In the genomic region with DNA sequence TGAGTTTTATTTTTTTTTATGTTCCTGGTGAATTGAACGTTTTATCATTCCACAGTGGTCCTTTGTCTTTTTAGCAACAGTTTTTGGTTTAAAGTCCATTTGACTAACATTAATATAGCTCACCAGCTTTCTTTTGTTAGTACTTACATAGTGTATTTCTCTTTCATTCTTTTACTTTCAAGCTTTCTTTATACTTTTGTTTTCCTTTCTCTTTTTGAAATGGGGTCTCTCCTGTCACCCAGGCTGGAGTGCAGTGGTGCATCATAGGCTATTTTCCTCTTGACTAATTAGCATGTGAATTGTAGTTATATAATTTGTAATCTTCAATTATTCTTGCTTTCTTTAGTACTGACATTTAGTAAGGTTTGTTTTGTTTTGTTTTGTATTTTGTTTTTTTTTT, we compare ENCODE assay signal across 18 cellular contexts. TPM values are rescaled to one million over a fixed set of nuclear protein-coding genes. Genes with fewer than 3 reads are reported as not detected.
A peak's percentile ranks its signal among the peaks of the same experiment; 100 is the strongest.
DNase-seq lines count a peak whose midpoint lies in the region; ATAC-seq and TF ChIP-seq lines count a peak whose summit lies in the region.
"Had no signal": no experiment of that assay in that cellular context is flagged by ENCODE, and none has a peak within 500 bp of the region (broad histone marks: within the 10 kb centered on the region; RNA-seq: fewer than 3 reads in every experiment).

No MANE protein-coding gene starts in this region.

- no peaks in the 10 kb centered on the region for H3K36me3 ChIP-seq in GM23338 (ENCODE audit: insufficient read depth)
- H3K36me3 ChIP-seq in HEK293 (ENCODE audit: control insufficient read depth in 2 of 2, insufficient read depth in 1 of 2, low read length in 2 of 2) = no peaks in the 10 kb centered on the region
- H3K36me3 ChIP-seq in neural progenitor cell = no peaks in the 10 kb centered on the region
- H3K36me3 ChIP-seq in psoas muscle (ENCODE audit: insufficient read depth in 1 of 2, low read depth in 1 of 2) = no peaks in the 10 kb centered on the region

- H3K79me2 ChIP-seq in GM23338 (replicated peaks; ENCODE audit: insufficient read depth) = no peaks in the 10 kb centered on the region
- no peaks in the 10 kb centered on the region for H3K79me2 ChIP-seq in neural progenitor cell (ENCODE audit: low read depth)

- H3K4me3 ChIP-seq in GM23338 (no peak overlapping the region), HEK293 (ENCODE audit: low read depth, low read length) (no peak overlapping the region), neural progenitor cell (no peak overlapping the region), psoas muscle (no peak overlapping the region)
- H3K4me3 ChIP-seq: A549; BLaER1 treated with 17β-estradiol and CSF1 and Interleukin-3, amounts not matched to agents 10 nM and 100 nM had no signal

- no peak overlapping the region for H2AFZ ChIP-seq in GM23338
- H2AFZ ChIP-seq in neural progenitor cell (replicated peaks) = no peak overlapping the region

- H3K4me1 ChIP-seq in GM23338 (ENCODE audit: insufficient read depth) (peaks cover 28% of the 10 kb centered on the region; the same call in 1 of the 2 replicates), HEK293 (ENCODE audit: control insufficient read depth, insufficient read depth, low read length) (no peaks in the 10 kb centered on the region), neural progenitor cell (peaks cover 22% of the 10 kb centered on the region), psoas muscle (peaks cover 9% of the 10 kb centered on the region)
- H3K4me1 ChIP-seq: A549, Caco-2 had no signal

- no peak for DNase-seq in GM23338 (ENCODE audit: low spot score)
- no peak for DNase-seq in neural progenitor cell (ENCODE audit: low spot score)
- no peak for DNase-seq in psoas muscle
- DNase-seq: AML-193; Caco-2; Calu3; CD4-positive, alpha-beta T cell; CD8-positive, alpha-beta T cell; DMS79 treated with DMSO at 0.1 percent for 48 hours; GF-D8 had no signal

- H4K20me1 ChIP-seq in GM23338 (replicated peaks; ENCODE audit: insufficient read depth) (no peaks in the 10 kb centered on the region), neural progenitor cell (ENCODE audit: low read depth) (no peaks in the 10 kb centered on the region)
- H4K20me1 ChIP-seq: BLaER1 treated with 17β-estradiol and CSF1 and Interleukin-3, amounts not matched to agents 10 nM and 100 nM had no signal

- H3K27me3 Mint-ChIP-seq in GM23338 (ENCODE audit: insufficient read depth, low read depth, poor library complexity) (peaks cover 9% of the 10 kb centered on the region), neural progenitor cell (ENCODE audit: insufficient read depth, low read depth) (peaks cover 36% of the 10 kb centered on the region)

- POLR2A ChIA-PET in HEK293 (lab: Yijun Ruan, JAX) = no interaction called here

- H3F3A ChIP-seq in GM23338 (replicated peaks; ENCODE audit: low read depth) = no peaks in the 10 kb centered on the region
- peaks cover 29% of the 10 kb centered on the region for H3F3A ChIP-seq in neural progenitor cell (ENCODE audit: low read depth)

- H3K27ac Mint-ChIP-seq in GM23338 = no peak overlapping the region
- no peak overlapping the region for H3K27ac Mint-ChIP-seq in neural progenitor cell
- H3K27ac Mint-ChIP-seq: B cell; CD4-positive, alpha-beta T cell; CD8-positive, alpha-beta T cell had no signal

- CTCF ChIA-PET in HEK293 (lab: Yijun Ruan, JAX) = interaction anchor here (1.2 kb wide), 1 partner anchor 26 kb away, joined by 3 read pairs; no protein-coding TSS in a partner anchor

- H3K27me3 ChIP-seq in GM23338 (ENCODE audit: insufficient read depth) = peaks cover 18% of the 10 kb centered on the region
- H3K27me3 ChIP-seq in neural progenitor cell = peaks cover 9% of the 10 kb centered on the region
- peaks cover 0 to 47% (median 11%) of the 10 kb centered on the region in 3 donors for H3K27me3 ChIP-seq in psoas muscle (ENCODE audit: insufficient read depth in 3 of 3, low read length in 2 of 3)

- no peak overlapping the region for H3K9ac ChIP-seq in neural progenitor cell
- H3K9ac ChIP-seq: BLaER1 treated with 17β-estradiol and CSF1 and Interleukin-3, amounts not matched to agents 10 nM and 100 nM had no signal

- H3K4me2 ChIP-seq in GM23338 (peak overlapping the region; percentile 75; the same call in 1 of the 2 replicates), neural progenitor cell (peak overlapping the region; percentile 8)
- H3K4me2 ChIP-seq: A549; BLaER1 treated with 17β-estradiol and CSF1 and Interleukin-3, amounts not matched to agents 10 nM and 100 nM had no signal

- H3K4me3 Mint-ChIP-seq in GM23338 (no peak overlapping the region), neural progenitor cell (no peak overlapping the region)
- H3K4me3 Mint-ChIP-seq: B cell; CD4-positive, alpha-beta T cell; CD8-positive, alpha-beta T cell had no signal

- no peaks in the 10 kb centered on the region for H3K9me2 ChIP-seq in GM23338 (ENCODE audit: insufficient read depth)

- intact Hi-C loops in psoas muscle (cut with DNase I) = no loop called here

- ATAC-seq in GM23338 (no peak), GM21526 (IDR thresholded peaks at IDR 0.05; ENCODE audit: low FRiP score, unreplicated experiment) (no peak), psoas muscle (no peak)
- ATAC-seq: A549; CD8-positive, alpha-beta T cell had no signal

- H3K9me3 Mint-ChIP-seq in GM23338 (peaks cover 10% of the 10 kb centered on the region), neural progenitor cell (peaks cover 5% of the 10 kb centered on the region)
- H3K9me3 Mint-ChIP-seq: CD4-positive, alpha-beta T cell; CD8-positive, alpha-beta T cell had no signal

- TF ChIP-seq CTCF in GM23338 (conservative IDR thresholded peaks at IDR 0.05; ENCODE audit: low read depth in 2 of 2) (no peak), HEK293 (tag by site-specific recombination; IDR thresholded peaks at IDR 0.05) (no peak), neural progenitor cell (IDR thresholded peaks at IDR 0.05) (no peak), psoas muscle (IDR thresholded peaks at IDR 0.05) (no peak)

- H3K4me1 Mint-ChIP-seq in GM23338 (peaks cover 28% of the 10 kb centered on the region), neural progenitor cell (peaks cover 19% of the 10 kb centered on the region)

- H3K27ac ChIP-seq in GM23338 (ENCODE audit: low read depth) (no peak overlapping the region), HEK293 (ENCODE audit: extremely low read depth, low read depth, low read length) (no peak overlapping the region), neural progenitor cell (no peak overlapping the region), psoas muscle (no peak overlapping the region)
- H3K27ac ChIP-seq: 22Rv1; A549; BLaER1 treated with 17β-estradiol and CSF1 and Interleukin-3, amounts not matched to agents 10 nM and 100 nM; C4-2B had no signal

- H3K9me3 ChIP-seq in HEK293 (ENCODE audit: control insufficient read depth, insufficient read depth, low read depth, low read length) (no peaks in the 10 kb centered on the region), neural progenitor cell (ENCODE audit: low read depth) (no peaks in the 10 kb centered on the region), psoas muscle (no peaks in the 10 kb centered on the region)
- H3K9me3 ChIP-seq: A549, Caco-2 had no signal

- H3K36me3 Mint-ChIP-seq in GM23338 (ENCODE audit: low read depth) (peaks cover 3% of the 10 kb centered on the region; the same call in 1 of the 3 replicates), neural progenitor cell (no peaks in the 10 kb centered on the region)
- H3K36me3 Mint-ChIP-seq: CD8-positive, alpha-beta T cell had no signal

- WGBS in psoas muscle, 3 donors = 81 to 87% (median 83%) methylated on average over 1 of the region's 1 CpG

TF ChIP-seq in HEK293, 187 proteins besides CTCF, POLR2A, EP300 and RAD21:
- TF ChIP-seq PRDM1 (tag by site-specific recombination; IDR thresholded peaks at IDR 0.05) (peak; percentile 94), ZNF677 (tag by site-specific recombination; IDR thresholded peaks at IDR 0.05) (no peak)
TF ChIP-seq in HEK293: peak in this region for 1.

RNA-seq across cellular contexts. Expression of a gene that starts 27.8 kb away (rescaled TPM):
- 0.12 TPM in 1 of 2 replicates, not detected in the other for total RNA-seq in GM23338 (2014; rRNA removed; shearing (Covaris generic))
- 0.10 TPM in 1 of 2 replicates, not detected in the other for polyA plus RNA-seq in GM23338 (2016; fragmentation: Nextera tagmentation; extraction: Ambion mirVana)
- total RNA-seq in neural progenitor cell (ENCODE audit: low replicate concordance) = 0.43 TPM in 1 of 2 replicates, not detected in the other
- 1 to 10 TPM in 2 of 4 donors, under 1 TPM in 2; 0.82 to 3.3 (median 1.7) TPM for total RNA-seq in psoas muscle
- under 1 TPM; 0.27 to 0.62 (median 0.42) TPM for polyA plus RNA-seq in psoas muscle
- total RNA-seq: A172 had no signal

RNA-seq across cellular contexts. Expression of a gene that starts 39.3 kb away (rescaled TPM):
- total RNA-seq in GM23338 (2014; rRNA removed; shearing (Covaris generic)) = 179 and 180 TPM in 2 replicates
- polyA plus RNA-seq in GM23338 (2016; fragmentation: Nextera tagmentation; extraction: Ambion mirVana) = 113 and 136 TPM in 2 replicates
- total RNA-seq in neural progenitor cell (ENCODE audit: low replicate concordance) = 176 and 234 TPM in 2 replicates
- 100 to 1,000 TPM in 1 of 4 donors, 10 to 100 TPM in 3; 52.0 to 236 (median 80.9) TPM for total RNA-seq in psoas muscle
- polyA plus RNA-seq in psoas muscle = 100 to 1,000 TPM in 2 of 3 donors, 10 to 100 TPM in 1; 84.6 to 215 (median 141) TPM
